ENCODE assay signal across 27 cellular contexts in genomic region chr10:131781076-131781475, GRCh38.
"Had no signal": no experiment of that assay in that cellular context is flagged by ENCODE, and none has a peak within 500 bp of the region (broad histone marks: within the 10 kb centered on the region; RNA-seq: fewer than 3 reads in every experiment).

No MANE protein-coding gene starts in this region.

- DNase-seq: activated CD4-positive, alpha-beta memory T cell treated with anti-CD3 and anti-CD28 coated beads for 36 hours; activated CD4-positive, alpha-beta T cell treated with anti-CD3 and anti-CD28 coated beads for 36 hours; activated CD4-positive, alpha-beta T cell treated with anti-CD3 and anti-CD28 coated beads, Interleukin-2, amount 10 ng/mL, durations not matched to agents 24 days and 14 days; activated CD4-positive, CD25-positive, alpha-beta regulatory T cell; activated CD4-positive, CD25-positive, alpha-beta regulatory T cell treated with anti-CD3 and anti-CD28 coated beads, Interleukin-2, amount 50 U/mL, for 72 hours; activated CD8-positive, alpha-beta T cell treated with anti-CD3 and anti-CD28 coated beads, Interleukin-2, amount 10 ng/mL, durations not matched to agents 7 days and 5 days; activated gamma-delta T cell; activated naive CD4-positive, alpha-beta T cell; activated naive CD4-positive, alpha-beta T cell treated with anti-CD3 and anti-CD28 coated beads, Interleukin-2, amount 10 ng/mL, durations not matched to agents 7 days and 5 days; activated naive CD8-positive, alpha-beta T cell treated with anti-CD3 and anti-CD28 coated beads, Interleukin-2, amount 10 ng/mL, durations not matched to agents 7 days and 5 days; activated T-cell treated with anti-CD3 and anti-CD28 coated beads for 4 hours; activated T-cell treated with anti-CD3 and anti-CD28 coated beads, Interleukin-2, amount 50 U/mL, for 24 hours; activated T-cell treated with anti-CD3 and anti-CD28 coated beads, Interleukin-2, amount 50 U/mL, for 72 hours; brain microvascular endothelial cell; cortex of kidney; dermis blood vessel endothelial cell; effector CD4-positive, alpha-beta T cell; effector memory CD8-positive, alpha-beta T cell; esophagus squamous epithelium; foreskin melanocyte; T-helper 2 cell had no signal

- H3K4me1 Mint-ChIP-seq: activated CD4-positive, alpha-beta T cell treated with anti-CD3 and anti-CD28 coated beads for 36 hours; activated CD4-positive, alpha-beta T cell treated with anti-CD3 and anti-CD28 coated beads, Interleukin-2, amount 10 ng/mL, durations not matched to agents 24 days and 14 days; activated naive CD4-positive, alpha-beta T cell treated with anti-CD3 and anti-CD28 coated beads, Interleukin-2, amount 10 ng/mL, durations not matched to agents 7 days and 5 days; activated naive CD8-positive, alpha-beta T cell treated with anti-CD3 and anti-CD28 coated beads, Interleukin-2, amount 10 ng/mL, durations not matched to agents 7 days and 5 days; central memory CD8-positive, alpha-beta T cell had no signal

- H3K27ac Mint-ChIP-seq: activated CD4-positive, alpha-beta memory T cell treated with anti-CD3 and anti-CD28 coated beads for 36 hours; activated CD4-positive, alpha-beta T cell treated with anti-CD3 and anti-CD28 coated beads for 36 hours; activated CD4-positive, alpha-beta T cell treated with anti-CD3 and anti-CD28 coated beads, Interleukin-2, amount 10 ng/mL, durations not matched to agents 24 days and 14 days; activated CD8-positive, alpha-beta T cell treated with anti-CD3 and anti-CD28 coated beads, Interleukin-2, amount 10 ng/mL, durations not matched to agents 7 days and 5 days; activated naive CD4-positive, alpha-beta T cell treated with anti-CD3 and anti-CD28 coated beads, Interleukin-2, amount 10 ng/mL, durations not matched to agents 7 days and 5 days; activated naive CD8-positive, alpha-beta T cell treated with anti-CD3 and anti-CD28 coated beads, Interleukin-2, amount 10 ng/mL, durations not matched to agents 7 days and 5 days; activated T-cell treated with anti-CD3 and anti-CD28 coated beads, Interleukin-2, amount 50 U/mL, for 24 hours; activated T-cell treated with anti-CD3 and anti-CD28 coated beads, Interleukin-2, amount 50 U/mL, for 72 hours; effector memory CD8-positive, alpha-beta T cell had no signal

- FAIRE-seq: astrocyte, endometrium, endothelial cell of umbilical vein had no signal

- H3K27me3 Mint-ChIP-seq: activated CD4-positive, alpha-beta T cell treated with anti-CD3 and anti-CD28 coated beads for 36 hours; activated CD4-positive, alpha-beta T cell treated with anti-CD3 and anti-CD28 coated beads, Interleukin-2, amount 10 ng/mL, durations not matched to agents 24 days and 14 days; activated naive CD4-positive, alpha-beta T cell treated with anti-CD3 and anti-CD28 coated beads, Interleukin-2, amount 10 ng/mL, durations not matched to agents 7 days and 5 days; activated naive CD8-positive, alpha-beta T cell treated with anti-CD3 and anti-CD28 coated beads, Interleukin-2, amount 10 ng/mL, durations not matched to agents 7 days and 5 days had no signal

- H3K4me3 Mint-ChIP-seq: activated CD4-positive, alpha-beta memory T cell treated with anti-CD3 and anti-CD28 coated beads for 36 hours; activated CD4-positive, alpha-beta T cell treated with anti-CD3 and anti-CD28 coated beads for 36 hours; activated CD4-positive, alpha-beta T cell treated with anti-CD3 and anti-CD28 coated beads, Interleukin-2, amount 10 ng/mL, durations not matched to agents 24 days and 14 days; activated CD8-positive, alpha-beta T cell treated with anti-CD3 and anti-CD28 coated beads, Interleukin-2, amount 10 ng/mL, durations not matched to agents 7 days and 5 days; activated naive CD4-positive, alpha-beta T cell treated with anti-CD3 and anti-CD28 coated beads, Interleukin-2, amount 10 ng/mL, durations not matched to agents 7 days and 5 days; activated naive CD8-positive, alpha-beta T cell treated with anti-CD3 and anti-CD28 coated beads, Interleukin-2, amount 10 ng/mL, durations not matched to agents 7 days and 5 days; activated T-cell treated with anti-CD3 and anti-CD28 coated beads, Interleukin-2, amount 50 U/mL, for 24 hours; activated T-cell treated with anti-CD3 and anti-CD28 coated beads, Interleukin-2, amount 50 U/mL, for 72 hours; central memory CD8-positive, alpha-beta T cell; effector memory CD8-positive, alpha-beta T cell had no signal

- ATAC-seq: activated CD4-positive, alpha-beta T cell treated with anti-CD3 and anti-CD28 coated beads for 36 hours; activated CD8-positive, alpha-beta T cell treated with anti-CD3 and anti-CD28 coated beads, Interleukin-2, amount 10 ng/mL, durations not matched to agents 7 days and 5 days; activated naive CD4-positive, alpha-beta T cell treated with anti-CD3 and anti-CD28 coated beads, Interleukin-2, amount 50 U/mL, for 72 hours; activated T-cell treated with anti-CD3 and anti-CD28 coated beads, Interleukin-2, amount 50 U/mL, for 72 hours; effector memory CD8-positive, alpha-beta T cell; gastroesophageal sphincter had no signal

- H3K36me3 Mint-ChIP-seq: activated CD4-positive, alpha-beta memory T cell treated with anti-CD3 and anti-CD28 coated beads for 36 hours; activated naive CD8-positive, alpha-beta T cell treated with anti-CD3 and anti-CD28 coated beads, Interleukin-2, amount 10 ng/mL, durations not matched to agents 7 days and 5 days had no signal
